9 cellular contexts compared by ENCODE assay signal in the genomic region with DNA sequence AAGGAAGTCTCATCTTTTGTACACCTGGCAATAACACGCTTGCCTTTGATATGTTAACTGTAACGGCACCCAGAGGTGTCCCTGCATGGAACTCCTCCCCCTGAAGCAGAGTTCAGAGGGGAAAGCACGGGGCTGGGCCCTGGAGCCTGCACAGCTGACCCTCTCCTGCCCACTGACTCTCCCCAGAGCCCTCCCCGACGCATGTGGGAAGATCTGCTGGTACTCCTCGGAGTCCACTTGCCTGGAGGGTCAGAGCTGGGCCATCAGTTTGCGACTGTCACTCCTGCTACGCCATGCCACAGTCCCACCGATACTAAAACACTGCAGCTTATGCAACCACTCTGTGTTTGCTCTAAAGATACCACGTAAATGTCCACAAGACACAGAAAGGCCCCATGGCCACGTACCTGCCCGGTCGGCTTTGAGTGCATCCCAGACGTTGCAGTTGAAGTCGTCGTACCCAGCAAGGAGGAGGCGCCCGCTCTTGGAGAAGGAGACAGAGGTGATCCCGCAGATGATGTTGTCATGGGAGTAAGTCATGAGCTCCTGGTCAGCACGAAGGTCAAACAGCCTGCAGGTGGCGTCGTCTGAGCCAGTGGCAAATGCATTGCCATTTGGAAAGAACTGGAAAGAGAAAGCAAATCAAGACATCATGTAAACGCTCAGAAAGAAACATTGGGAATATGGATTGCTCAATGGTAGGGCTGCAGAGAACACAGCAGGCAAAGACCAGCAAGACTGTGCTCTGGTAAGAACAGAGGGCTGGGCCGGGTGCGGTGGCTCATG. TPM values are rescaled to one million over a fixed set of nuclear protein-coding genes. Genes with fewer than 3 reads are reported as not detected.
DNase-seq lines count a peak whose midpoint lies in the region; ATAC-seq and TF ChIP-seq lines count a peak whose summit lies in the region.
"Had no signal": no experiment of that assay in that cellular context is flagged by ENCODE, and none has a peak within 500 bp of the region (broad histone marks: within the 10 kb centered on the region; RNA-seq: fewer than 3 reads in every experiment).

No MANE protein-coding gene starts in this region.

- H3K4me1 Mint-ChIP-seq in activated CD4-positive, alpha-beta T cell treated with anti-CD3 and anti-CD28 coated beads, Interleukin-2, amount 10 ng/mL, durations not matched to agents 24 days and 14 days, result peaks cover 4% of the 10 kb centered on the region
- no peaks in the 10 kb centered on the region for H3K4me1 Mint-ChIP-seq in endothelial cell (ENCODE audit: unreplicated experiment)

- intact Hi-C loops in activated CD4-positive, alpha-beta T cell treated with anti-CD3 and anti-CD28 coated beads, Interleukin-2, amount 10 ng/mL, durations not matched to agents 24 days and 14 days (cut with micrococcal nuclease), result no loop called here

- no peaks in the 10 kb centered on the region for H3K9me3 Mint-ChIP-seq in activated CD4-positive, alpha-beta T cell treated with anti-CD3 and anti-CD28 coated beads, Interleukin-2, amount 10 ng/mL, durations not matched to agents 24 days and 14 days
- H3K9me3 Mint-ChIP-seq in endothelial cell (ENCODE audit: unreplicated experiment), result no peaks in the 10 kb centered on the region

- H3K4me3 ChIP-seq in NB4 (ENCODE audit: low read depth, low read length), result no peak overlapping the region

- peak; percentile 70 for DNase-seq in activated CD4-positive, alpha-beta T cell treated with anti-CD3 and anti-CD28 coated beads, Interleukin-2, amount 10 ng/mL, durations not matched to agents 24 days and 14 days
- no peak for DNase-seq in activated CD4-positive, alpha-beta T cell treated with anti-CD3 and anti-CD28 coated beads, Interleukin-2, amount 50 U/mL, for 1 hour
- DNase-seq in NB4 (ENCODE audit: low read depth), result peak; percentile 44
- peak; percentile 32 for DNase-seq in endothelial cell (ENCODE audit: low spot score)
- peak; percentile 46 for DNase-seq in renal cortical epithelial cell (ENCODE audit: low read depth)
- DNase-seq in stimulated activated naive CD4-positive, alpha-beta T cell treated with Interleukin-2 at 50 U/mL for 16 hours (lab: John Stamatoyannopoulos, UW), result no peak
- DNase-seq in NCI-H524 treated with DMSO at 0.1 percent for 48 hours (lab: John Stamatoyannopoulos, UW), result no peak
- DNase-seq: DMS79 had no signal

- no peak for ATAC-seq in HG02610 (IDR thresholded peaks at IDR 0.05; ENCODE audit: unreplicated experiment)

- TF ChIP-seq CTCF in NB4 (IDR thresholded peaks at IDR 0.05; ENCODE audit: low read depth, low read length) (peak; percentile 46), endothelial cell (IDR thresholded peaks at IDR 0.05; ENCODE audit: unreplicated experiment) (peak; percentile 31)

- H3K4me3 Mint-ChIP-seq in activated CD4-positive, alpha-beta T cell treated with anti-CD3 and anti-CD28 coated beads, Interleukin-2, amount 10 ng/mL, durations not matched to agents 24 days and 14 days, result no peak overlapping the region
- H3K4me3 Mint-ChIP-seq in endothelial cell (ENCODE audit: unreplicated experiment), result peak overlapping the region; percentile 86

- peaks cover 73% of the 10 kb centered on the region for H3K36me3 Mint-ChIP-seq in activated CD4-positive, alpha-beta T cell treated with anti-CD3 and anti-CD28 coated beads, Interleukin-2, amount 10 ng/mL, durations not matched to agents 24 days and 14 days (ENCODE audit: low read depth)
- H3K36me3 Mint-ChIP-seq in endothelial cell (ENCODE audit: low read depth, unreplicated experiment), result peaks cover 60% of the 10 kb centered on the region

- no peaks in the 10 kb centered on the region for H3K27me3 Mint-ChIP-seq in activated CD4-positive, alpha-beta T cell treated with anti-CD3 and anti-CD28 coated beads, Interleukin-2, amount 10 ng/mL, durations not matched to agents 24 days and 14 days
- peaks cover 19% of the 10 kb centered on the region for H3K27me3 Mint-ChIP-seq in endothelial cell (ENCODE audit: unreplicated experiment)

- TF ChIP-seq POLR2A in NB4 (IDR thresholded peaks at IDR 0.05; ENCODE audit: extremely low read depth, insufficient read length), result no peak

- H3K27ac Mint-ChIP-seq in activated CD4-positive, alpha-beta T cell treated with anti-CD3 and anti-CD28 coated beads, Interleukin-2, amount 10 ng/mL, durations not matched to agents 24 days and 14 days, result peak overlapping the region; percentile 60
- peak overlapping the region; percentile 50 for H3K27ac Mint-ChIP-seq in endothelial cell (ENCODE audit: unreplicated experiment)

RNA-seq across cellular contexts. Expression of gene NADK, which starts 10.6 kb away (rescaled TPM):
- 91.3 and 94.5 TPM in 2 replicates for total RNA-seq in activated CD4-positive, alpha-beta T cell treated with anti-CD3 and anti-CD28 coated beads, Interleukin-2, amount 10 ng/mL, durations not matched to agents 24 days and 14 days
- total RNA-seq in endothelial cell (ENCODE audit: unreplicated experiment) (85.4 TPM), renal cortical epithelial cell (34.9 and 48.4 TPM in 2 replicates)

Comparison
In these comparisons a context has a peak if more than half of its experiments do, and no peak if none do; other contexts are left out.
1. DNase-seq: peak in activated CD4-positive, alpha-beta T cell treated with anti-CD3 and anti-CD28 coated beads, Interleukin-2, amount 10 ng/mL, durations not matched to agents 24 days and 14 days (single experiment), NB4 (single experiment), endothelial cell (single experiment) and renal cortical epithelial cell (single experiment); none in activated CD4-positive, alpha-beta T cell treated with anti-CD3 and anti-CD28 coated beads, Interleukin-2, amount 50 U/mL, for 1 hour (single experiment), stimulated activated naive CD4-positive, alpha-beta T cell treated with Interleukin-2 at 50 U/mL for 16 hours (single experiment) and NCI-H524 treated with DMSO at 0.1 percent for 48 hours (single experiment).